Comparison of ENCODE assay signal across 35 cellular contexts in the genomic region with DNA sequence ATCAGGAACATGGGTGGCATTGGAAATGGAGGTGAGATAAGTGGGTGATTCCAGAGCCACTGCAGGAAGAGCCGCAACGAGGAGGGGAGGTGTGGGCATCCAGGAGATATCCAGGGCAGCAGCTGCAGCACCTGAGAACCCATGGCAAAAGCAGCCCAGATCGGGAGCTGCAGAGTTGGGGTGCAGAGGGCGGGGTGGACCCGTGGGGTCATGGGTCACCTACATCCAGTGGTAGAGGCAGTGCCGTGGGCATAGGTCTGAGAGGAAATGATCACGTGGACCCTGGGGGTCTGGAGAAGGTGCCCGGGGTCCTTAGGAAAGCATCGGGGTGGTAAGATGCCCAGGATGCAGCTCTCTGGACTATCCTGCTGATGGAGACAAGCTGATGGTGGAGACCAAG.
"Had no signal": no experiment of that assay in that cellular context is flagged by ENCODE, and none has a peak within 500 bp of the region (broad histone marks: within the 10 kb centered on the region; RNA-seq: fewer than 3 reads in every experiment).

No MANE protein-coding gene starts in this region.

- H3K9me3 ChIP-seq: MG63 had no signal

- H3K27ac ChIP-seq: KMS-11 had no signal

- H3K4me3 ChIP-seq: MG63 had no signal

- H3K36me3 ChIP-seq: MG63 had no signal

- H3K27me3 ChIP-seq: MG63 had no signal

- DNase-seq: Karpas-422, Kasumi-1, KBM-7, KG1, MG63, MM.1S, MV-4-11, NCI-H1048, NCI-H1092, NCI-H1092 treated with DMSO at 0.1 percent for 48 hours, NCI-H1105, NCI-H1105 treated with DMSO at 0.1 percent for 48 hours, NCI-H1417, NCI-H1417 treated with DMSO at 0.1 percent for 48 hours, NCI-H1436, NCI-H1436 treated with DMSO at 0.1 percent for 48 hours, NCI-H146, NCI-H1694, NCI-H187, NCI-H187 treated with DMSO at 0.1 percent for 48 hours, NCI-H1930, NCI-H2029, NCI-H2029 treated with DMSO at 0.1 percent for 48 hours, NCI-H2081, NCI-H2081 treated with DMSO at 0.1 percent for 48 hours, NCI-H2107, NCI-H2171, NCI-H2171 treated with DMSO at 0.1 percent for 48 hours, NCI-H2227 treated with DMSO at 0.1 percent for 48 hours, NCI-H226, NCI-H345, NCI-H446, NCI-H446 treated with DMSO at 0.1 percent for 48 hours, NCI-H510A had no signal
